Comparison of ENCODE assay signal across 19 cellular contexts in the genomic region with DNA sequence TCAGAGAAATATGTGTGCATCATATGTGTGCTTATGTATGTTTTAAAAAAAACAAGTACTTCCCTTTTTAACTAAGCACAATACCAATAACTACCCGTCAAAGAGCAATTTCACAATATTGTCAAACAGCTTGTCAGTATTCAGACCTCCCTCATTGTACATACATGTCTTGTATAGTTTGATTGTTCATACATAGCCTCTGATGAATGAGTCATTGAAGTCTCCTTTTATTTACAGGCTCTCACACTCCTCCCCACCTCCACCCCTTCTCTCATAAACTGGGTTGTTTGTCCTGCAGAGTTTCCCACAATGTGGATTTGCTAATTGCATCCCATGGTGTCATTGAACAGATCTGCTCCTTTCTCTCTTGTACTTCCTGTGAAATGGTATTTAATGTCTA.
DNase-seq lines count a peak whose midpoint lies in the region; ATAC-seq and TF ChIP-seq lines count a peak whose summit lies in the region.
"Had no signal": no experiment of that assay in that cellular context is flagged by ENCODE, and none has a peak within 500 bp of the region (broad histone marks: within the 10 kb centered on the region; RNA-seq: fewer than 3 reads in every experiment).

No MANE protein-coding gene starts in this region.

- H3K27me3 Mint-ChIP-seq in T-helper 2 cell treated with Interferon-gamma antibody and Interleukin-4, amounts not matched to agents 5 μg/mL and 100 μg/mL, for 36 hours (ENCODE audit: low read depth) = no peaks in the 10 kb centered on the region

- ATAC-seq in RWPE2 (ENCODE audit: low read depth) (peak; percentile 56; the same call in 2 of the 3 replicates), foreskin keratinocyte (peak; percentile 93)
- no peak for ATAC-seq in activated naive CD4-positive, alpha-beta T cell treated with anti-CD3 and anti-CD28 coated beads, Interleukin-2, amount 50 U/mL, for 72 hours
- ATAC-seq: GM12878, HCT116 had no signal

- no peaks in the 10 kb centered on the region for H3K9me3 ChIP-seq in RWPE2 (ENCODE audit: severe bottlenecking)

- H3K4me3 Mint-ChIP-seq in T-helper 2 cell treated with Interferon-gamma antibody and Interleukin-4, amounts not matched to agents 5 μg/mL and 100 μg/mL, for 36 hours = no peak overlapping the region

- H3K4me1 ChIP-seq in RWPE2 (ENCODE audit: insufficient read depth, poor library complexity, severe bottlenecking) (no peaks in the 10 kb centered on the region), foreskin keratinocyte (no peaks in the 10 kb centered on the region)

- no peaks in the 10 kb centered on the region for H3K4me1 Mint-ChIP-seq in T-helper 2 cell treated with Interferon-gamma antibody and Interleukin-4, amounts not matched to agents 5 μg/mL and 100 μg/mL, for 36 hours (ENCODE audit: low read depth)

- H3K4me3 ChIP-seq in RWPE2 (ENCODE audit: severe bottlenecking) = no peak overlapping the region
- H3K4me3 ChIP-seq: GM12878, PC-9 had no signal

- H3K36me3 ChIP-seq in RWPE2 (ENCODE audit: low read depth) = no peaks in the 10 kb centered on the region

- TF ChIP-seq CTCF in RWPE2 (IDR thresholded peaks at IDR 0.05; ENCODE audit: poor library complexity, severe bottlenecking) (no peak), foreskin keratinocyte (conservative IDR thresholded peaks at IDR 0.05) (no peak)

- H3K27ac ChIP-seq in RWPE2 (ENCODE audit: poor library complexity, severe bottlenecking) (no peak overlapping the region), foreskin keratinocyte (no peak overlapping the region)
- H3K27ac ChIP-seq: PC-9 had no signal

- H3K27me3 ChIP-seq in RWPE2 (ENCODE audit: insufficient read depth, poor library complexity, severe bottlenecking) = no peaks in the 10 kb centered on the region
- H3K27me3 ChIP-seq in foreskin keratinocyte = no peaks in the 10 kb centered on the region

- no peaks in the 10 kb centered on the region for H3K36me3 Mint-ChIP-seq in activated naive CD4-positive, alpha-beta T cell treated with anti-CD3 and anti-CD28 coated beads, Interleukin-2, amount 50 U/mL, for 72 hours
- H3K36me3 Mint-ChIP-seq in T-helper 2 cell treated with Interferon-gamma antibody and Interleukin-4, amounts not matched to agents 5 μg/mL and 100 μg/mL, for 36 hours (ENCODE audit: low read depth) = no peaks in the 10 kb centered on the region

- peaks cover 0 to 5% of the 10 kb centered on the region in 2 donors for H3K9me3 Mint-ChIP-seq in activated naive CD4-positive, alpha-beta T cell treated with anti-CD3 and anti-CD28 coated beads, Interleukin-2, amount 50 U/mL, for 72 hours
- no peaks in the 10 kb centered on the region for H3K9me3 Mint-ChIP-seq in T-helper 2 cell treated with Interferon-gamma antibody and Interleukin-4, amounts not matched to agents 5 μg/mL and 100 μg/mL, for 36 hours

- DNase-seq in COR-L47 (lab: John Stamatoyannopoulos, UW) (peak; percentile 23), DMS53 treated with DMSO at 0.1 percent for 48 hours (lab: John Stamatoyannopoulos, UW; ENCODE audit: unreplicated experiment) (peak; percentile 42), RWPE2 (ENCODE audit: low spot score) (no peak), foreskin keratinocyte (peak; percentile 24 to 62)
- no peak for DNase-seq in activated CD8-positive, alpha-beta memory T cell treated with anti-CD3 and anti-CD28 coated beads, Interleukin-2, amount 50 U/mL, for 48 hours
- DNase-seq in activated naive CD4-positive, alpha-beta T cell treated with anti-CD3 and anti-CD28 coated beads, Interleukin-2, amount 50 U/mL, for 72 hours (ENCODE audit: low spot score in 2 of 2) = no peak
- DNase-seq in T-helper 2 cell treated with Interferon-gamma antibody and Interleukin-4, amounts not matched to agents 5 μg/mL and 100 μg/mL, for 36 hours (ENCODE audit: low spot score) = no peak
- DNase-seq: ACHN, Calu3, DND-41, GDM1, KBM-7, NCI-H1436 treated with DMSO at 0.1 percent for 48 hours, NCI-H2081, NCI-H226, NCI-H82, PC-9 had no signal

- H3K27ac Mint-ChIP-seq in activated naive CD4-positive, alpha-beta T cell treated with anti-CD3 and anti-CD28 coated beads, Interleukin-2, amount 50 U/mL, for 72 hours = no peak overlapping the region
- H3K27ac Mint-ChIP-seq in T-helper 2 cell treated with Interferon-gamma antibody and Interleukin-4, amounts not matched to agents 5 μg/mL and 100 μg/mL, for 36 hours = no peak overlapping the region

Comparison
In these comparisons a context has a peak if more than half of its experiments do, and no peak if none do; other contexts are left out.
1. DNase-seq: peak in COR-L47 (single experiment), DMS53 treated with DMSO at 0.1 percent for 48 hours (single experiment) and foreskin keratinocyte (2 of 2); none in RWPE2 (single experiment), activated CD8-positive, alpha-beta memory T cell treated with anti-CD3 and anti-CD28 coated beads, Interleukin-2, amount 50 U/mL, for 48 hours (single experiment), activated naive CD4-positive, alpha-beta T cell treated with anti-CD3 and anti-CD28 coated beads, Interleukin-2, amount 50 U/mL, for 72 hours (0 of 2) and T-helper 2 cell treated with Interferon-gamma antibody and Interleukin-4, amounts not matched to agents 5 μg/mL and 100 μg/mL, for 36 hours (single experiment).
2. ATAC-seq: peak in RWPE2 (single experiment) and foreskin keratinocyte (single experiment); none in activated naive CD4-positive, alpha-beta T cell treated with anti-CD3 and anti-CD28 coated beads, Interleukin-2, amount 50 U/mL, for 72 hours (0 of 2).